1 cellular context compared by ENCODE assay signal in the genomic region with DNA sequence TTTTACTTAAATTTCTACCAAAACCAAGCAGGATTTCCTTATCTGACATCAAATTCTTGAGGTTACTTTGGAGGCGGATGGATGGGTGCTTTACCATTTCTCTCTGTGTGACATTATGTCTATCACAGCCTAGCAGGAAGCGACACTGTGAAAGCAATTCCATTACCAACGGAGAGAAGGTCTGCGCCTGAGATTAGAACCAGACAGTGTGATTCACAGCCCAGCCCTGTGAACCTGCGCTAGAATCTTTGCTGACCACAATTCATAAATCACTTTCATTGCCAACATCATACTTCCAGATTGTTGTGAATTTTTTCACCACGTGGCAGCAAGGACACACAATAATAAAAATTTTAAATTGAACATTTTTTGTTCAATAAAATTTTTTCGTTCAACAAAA.
TF ChIP-seq lines count a peak whose summit lies in the region.

No MANE protein-coding gene starts in this region.

TF ChIP-seq in K562, 482 proteins besides CTCF, POLR2A, EP300 and RAD21 (continued from another document and continues in another):
- TF ChIP-seq CHD4 (IDR thresholded peaks at IDR 0.05; ENCODE audit: insufficient read depth, insufficient replicate concordance, low read depth, low read length, poor library complexity, severe bottlenecking) (no peak), HNRNPUL1 (IDR thresholded peaks at IDR 0.05; ENCODE audit: low read length) (no peak), ADNP (tag; IDR thresholded peaks at IDR 0.05) (no peak), RFX1 (IDR thresholded peaks at IDR 0.05) (no peak), ILF3 (IDR thresholded peaks at IDR 0.05; ENCODE audit: borderline replicate concordance) (no peak), NFE2 (IDR thresholded peaks at IDR 0.05; ENCODE audit: low read depth) (peak; percentile 64), PHF21A (IDR thresholded peaks at IDR 0.05; ENCODE audit: borderline replicate concordance, low read depth) (peak; percentile 61; the same call in 1 of the 2 replicates), OTX1 (CRISPR knock-in tag; IDR thresholded peaks at IDR 0.05) (no peak), TEAD4 (IDR thresholded peaks at IDR 0.05; ENCODE audit: low read length) (peak; percentile 99), TEAD4 (CRISPR knock-in tag; IDR thresholded peaks at IDR 0.05; ENCODE audit: borderline replicate concordance) (no peak), ZNF551 (CRISPR knock-in tag; IDR thresholded peaks at IDR 0.05) (no peak), ZNF232 (CRISPR knock-in tag; IDR thresholded peaks at IDR 0.05) (no peak), TAF15 (IDR thresholded peaks at IDR 0.05; ENCODE audit: low read depth, low read length) (no peak), ZNF224 (CRISPR knock-in tag; IDR thresholded peaks at IDR 0.05) (no peak), PHB2 (IDR thresholded peaks at IDR 0.05; ENCODE audit: low read depth) (no peak), RBFOX2 (IDR thresholded peaks at IDR 0.05; ENCODE audit: low read depth, low read length) (no peak), ZNF766 (CRISPR knock-in tag; conservative IDR thresholded peaks at IDR 0.05) (peak; percentile 67), ZNF707 (CRISPR knock-in tag; conservative IDR thresholded peaks at IDR 0.05) (no peak), ILK (tag; IDR thresholded peaks at IDR 0.05; ENCODE audit: borderline replicate concordance, low read depth) (no peak), ZSCAN32 (CRISPR knock-in tag; IDR thresholded peaks at IDR 0.05) (no peak), ZNF217 (CRISPR knock-in tag; IDR thresholded peaks at IDR 0.05) (no peak), RHOXF2B (CRISPR knock-in tag; conservative IDR thresholded peaks at IDR 0.05) (no peak), KHSRP (IDR thresholded peaks at IDR 0.05) (no peak), ZNF165 (CRISPR knock-in tag; IDR thresholded peaks at IDR 0.05; ENCODE audit: borderline replicate concordance) (no peak), HDAC3 (IDR thresholded peaks at IDR 0.05; ENCODE audit: borderline replicate concordance, partially characterized antibody) (peak; percentile 93), PYGO2 (tag; IDR thresholded peaks at IDR 0.05) (no peak), MIER1 (IDR thresholded peaks at IDR 0.05; ENCODE audit: low read depth) (no peak), SIX5 (IDR thresholded peaks at IDR 0.05; ENCODE audit: borderline replicate concordance in 1 of 2, insufficient read depth in 1 of 2, low read depth in 1 of 2, low read length in 2 of 2) (no peak), ZNF77 (CRISPR knock-in tag; IDR thresholded peaks at IDR 0.05) (no peak), NFIC (IDR thresholded peaks at IDR 0.05) (peak; percentile 83), CHCHD3 (CRISPR knock-in tag; IDR thresholded peaks at IDR 0.05) (no peak), BCOR (IDR thresholded peaks at IDR 0.05) (peak; percentile 81; the same call in 1 of the 2 replicates), NFRKB (IDR thresholded peaks at IDR 0.05; ENCODE audit: low read depth) (no peak), RNF2 (IDR thresholded peaks at IDR 0.05) (peak; percentile 96), SIRT6 (IDR thresholded peaks at IDR 0.05; ENCODE audit: low read depth, low read length) (no peak), ZNF239 (CRISPR knock-in tag; IDR thresholded peaks at IDR 0.05) (no peak), STAG1 (CRISPR knock-in tag; IDR thresholded peaks at IDR 0.05; ENCODE audit: borderline replicate concordance) (no peak), ZSCAN29 (IDR thresholded peaks at IDR 0.05) (no peak), TBP (optimal IDR thresholded peaks at IDR 0.05; ENCODE audit: low read depth, low read length) (no peak), ZBTB1 (CRISPR knock-in tag; IDR thresholded peaks at IDR 0.05; ENCODE audit: borderline replicate concordance, low read depth) (no peak), ZNF586 (CRISPR knock-in tag; conservative IDR thresholded peaks at IDR 0.05) (no peak), SRSF9 (IDR thresholded peaks at IDR 0.05; ENCODE audit: borderline replicate concordance, low read depth, low read length) (no peak), HNRNPL (IDR thresholded peaks at IDR 0.05; ENCODE audit: low read depth, low read length) (no peak), ZNF184 (CRISPR knock-in tag; IDR thresholded peaks at IDR 0.05) (no peak), ZNF668 (CRISPR knock-in tag; IDR thresholded peaks at IDR 0.05) (no peak), ZNF347 (CRISPR knock-in tag; IDR thresholded peaks at IDR 0.05; ENCODE audit: low read depth) (no peak), BDP1 (IDR thresholded peaks at IDR 0.05; ENCODE audit: insufficient read depth, insufficient read length) (no peak), TBL1XR1 (IDR thresholded peaks at IDR 0.05; ENCODE audit: low read length in 2 of 2) (peak in 1 of 2 experiments; percentile 93; a peak in 2 of 4 replicates), CBX5 (IDR thresholded peaks at IDR 0.05; ENCODE audit: borderline replicate concordance, low read depth) (no peak)
- TF ChIP-seq, protein P1, sequence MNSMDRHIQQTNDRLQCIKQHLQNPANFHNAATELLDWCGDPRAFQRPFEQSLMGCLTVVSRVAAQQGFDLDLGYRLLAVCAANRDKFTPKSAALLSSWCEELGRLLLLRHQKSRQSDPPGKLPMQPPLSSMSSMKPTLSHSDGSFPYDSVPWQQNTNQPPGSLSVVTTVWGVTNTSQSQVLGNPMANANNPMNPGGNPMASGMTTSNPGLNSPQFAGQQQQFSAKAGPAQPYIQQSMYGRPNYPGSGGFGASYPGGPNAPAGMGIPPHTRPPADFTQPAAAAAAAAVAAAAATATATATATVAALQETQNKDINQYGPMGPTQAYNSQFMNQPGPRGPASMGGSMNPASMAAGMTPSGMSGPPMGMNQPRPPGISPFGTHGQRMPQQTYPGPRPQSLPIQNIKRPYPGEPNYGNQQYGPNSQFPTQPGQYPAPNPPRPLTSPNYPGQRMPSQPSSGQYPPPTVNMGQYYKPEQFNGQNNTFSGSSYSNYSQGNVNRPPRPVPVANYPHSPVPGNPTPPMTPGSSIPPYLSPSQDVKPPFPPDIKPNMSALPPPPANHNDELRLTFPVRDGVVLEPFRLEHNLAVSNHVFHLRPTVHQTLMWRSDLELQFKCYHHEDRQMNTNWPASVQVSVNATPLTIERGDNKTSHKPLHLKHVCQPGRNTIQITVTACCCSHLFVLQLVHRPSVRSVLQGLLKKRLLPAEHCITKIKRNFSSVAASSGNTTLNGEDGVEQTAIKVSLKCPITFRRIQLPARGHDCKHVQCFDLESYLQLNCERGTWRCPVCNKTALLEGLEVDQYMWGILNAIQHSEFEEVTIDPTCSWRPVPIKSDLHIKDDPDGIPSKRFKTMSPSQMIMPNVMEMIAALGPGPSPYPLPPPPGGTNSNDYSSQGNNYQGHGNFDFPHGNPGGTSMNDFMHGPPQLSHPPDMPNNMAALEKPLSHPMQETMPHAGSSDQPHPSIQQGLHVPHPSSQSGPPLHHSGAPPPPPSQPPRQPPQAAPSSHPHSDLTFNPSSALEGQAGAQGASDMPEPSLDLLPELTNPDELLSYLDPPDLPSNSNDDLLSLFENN (IDR thresholded peaks at IDR 0.05; ENCODE audit: low read depth in 2 of 2, low read length in 2 of 2): peak in 1 of 2 experiments; percentile 91; a peak in 2 of 4 replicates
- TF ChIP-seq, protein P2, sequence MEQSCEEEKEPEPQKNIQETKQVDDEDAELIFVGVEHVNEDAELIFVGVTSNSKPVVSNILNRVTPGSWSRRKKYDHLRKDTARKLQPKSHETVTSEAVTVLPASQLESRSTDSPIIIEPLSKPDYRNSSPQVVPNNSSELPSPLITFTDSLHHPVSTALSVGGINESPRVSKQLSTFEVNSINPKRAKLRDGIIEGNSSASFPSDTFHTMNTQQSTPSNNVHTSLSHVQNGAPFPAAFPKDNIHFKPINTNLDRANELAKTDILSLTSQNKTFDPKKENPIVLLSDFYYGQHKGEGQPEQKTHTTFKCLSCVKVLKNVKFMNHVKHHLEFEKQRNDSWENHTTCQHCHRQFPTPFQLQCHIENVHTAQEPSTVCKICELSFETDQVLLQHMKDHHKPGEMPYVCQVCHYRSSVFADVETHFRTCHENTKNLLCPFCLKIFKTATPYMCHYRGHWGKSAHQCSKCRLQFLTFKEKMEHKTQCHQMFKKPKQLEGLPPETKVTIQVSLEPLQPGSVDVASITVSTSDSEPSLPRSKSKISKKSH (CRISPR knock-in tag; IDR thresholded peaks at IDR 0.05): no peak
- TF ChIP-seq, protein P3, sequence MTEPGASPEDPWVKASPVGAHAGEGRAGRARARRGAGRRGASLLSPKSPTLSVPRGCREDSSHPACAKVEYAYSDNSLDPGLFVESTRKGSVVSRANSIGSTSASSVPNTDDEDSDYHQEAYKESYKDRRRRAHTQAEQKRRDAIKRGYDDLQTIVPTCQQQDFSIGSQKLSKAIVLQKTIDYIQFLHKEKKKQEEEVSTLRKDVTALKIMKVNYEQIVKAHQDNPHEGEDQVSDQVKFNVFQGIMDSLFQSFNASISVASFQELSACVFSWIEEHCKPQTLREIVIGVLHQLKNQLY (CRISPR knock-in tag; conservative IDR thresholded peaks at IDR 0.05): no peak
- TF ChIP-seq, protein P4, sequence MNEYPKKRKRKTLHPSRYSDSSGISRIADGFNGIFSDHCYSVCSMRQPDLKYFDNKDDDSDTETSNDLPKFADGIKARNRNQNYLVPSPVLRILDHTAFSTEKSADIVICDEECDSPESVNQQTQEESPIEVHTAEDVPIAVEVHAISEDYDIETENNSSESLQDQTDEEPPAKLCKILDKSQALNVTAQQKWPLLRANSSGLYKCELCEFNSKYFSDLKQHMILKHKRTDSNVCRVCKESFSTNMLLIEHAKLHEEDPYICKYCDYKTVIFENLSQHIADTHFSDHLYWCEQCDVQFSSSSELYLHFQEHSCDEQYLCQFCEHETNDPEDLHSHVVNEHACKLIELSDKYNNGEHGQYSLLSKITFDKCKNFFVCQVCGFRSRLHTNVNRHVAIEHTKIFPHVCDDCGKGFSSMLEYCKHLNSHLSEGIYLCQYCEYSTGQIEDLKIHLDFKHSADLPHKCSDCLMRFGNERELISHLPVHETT (CRISPR knock-in tag; conservative IDR thresholded peaks at IDR 0.05 in 1 of 2, IDR thresholded peaks at IDR 0.05 in 1 of 2): peak in 1 of 2 experiments; percentile 68; a peak in 1 of 4 replicates
- TF ChIP-seq, protein P5, sequence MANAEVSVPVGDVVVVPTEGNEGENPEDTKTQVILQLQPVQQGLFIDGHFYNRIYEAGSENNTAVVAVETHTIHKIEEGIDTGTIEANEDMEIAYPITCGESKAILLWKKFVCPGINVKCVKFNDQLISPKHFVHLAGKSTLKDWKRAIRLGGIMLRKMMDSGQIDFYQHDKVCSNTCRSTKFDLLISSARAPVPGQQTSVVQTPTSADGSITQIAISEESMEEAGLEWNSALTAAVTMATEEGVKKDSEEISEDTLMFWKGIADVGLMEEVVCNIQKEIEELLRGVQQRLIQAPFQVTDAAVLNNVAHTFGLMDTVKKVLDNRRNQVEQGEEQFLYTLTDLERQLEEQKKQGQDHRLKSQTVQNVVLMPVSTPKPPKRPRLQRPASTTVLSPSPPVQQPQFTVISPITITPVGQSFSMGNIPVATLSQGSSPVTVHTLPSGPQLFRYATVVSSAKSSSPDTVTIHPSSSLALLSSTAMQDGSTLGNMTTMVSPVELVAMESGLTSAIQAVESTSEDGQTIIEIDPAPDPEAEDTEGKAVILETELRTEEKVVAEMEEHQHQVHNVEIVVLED (CRISPR knock-in tag; IDR thresholded peaks at IDR 0.05): no peak
- TF ChIP-seq, protein P6, sequence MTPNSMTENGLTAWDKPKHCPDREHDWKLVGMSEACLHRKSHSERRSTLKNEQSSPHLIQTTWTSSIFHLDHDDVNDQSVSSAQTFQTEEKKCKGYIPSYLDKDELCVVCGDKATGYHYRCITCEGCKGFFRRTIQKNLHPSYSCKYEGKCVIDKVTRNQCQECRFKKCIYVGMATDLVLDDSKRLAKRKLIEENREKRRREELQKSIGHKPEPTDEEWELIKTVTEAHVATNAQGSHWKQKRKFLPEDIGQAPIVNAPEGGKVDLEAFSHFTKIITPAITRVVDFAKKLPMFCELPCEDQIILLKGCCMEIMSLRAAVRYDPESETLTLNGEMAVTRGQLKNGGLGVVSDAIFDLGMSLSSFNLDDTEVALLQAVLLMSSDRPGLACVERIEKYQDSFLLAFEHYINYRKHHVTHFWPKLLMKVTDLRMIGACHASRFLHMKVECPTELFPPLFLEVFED (CRISPR knock-in tag; conservative IDR thresholded peaks at IDR 0.05): no peak
- TF ChIP-seq, protein P7, sequence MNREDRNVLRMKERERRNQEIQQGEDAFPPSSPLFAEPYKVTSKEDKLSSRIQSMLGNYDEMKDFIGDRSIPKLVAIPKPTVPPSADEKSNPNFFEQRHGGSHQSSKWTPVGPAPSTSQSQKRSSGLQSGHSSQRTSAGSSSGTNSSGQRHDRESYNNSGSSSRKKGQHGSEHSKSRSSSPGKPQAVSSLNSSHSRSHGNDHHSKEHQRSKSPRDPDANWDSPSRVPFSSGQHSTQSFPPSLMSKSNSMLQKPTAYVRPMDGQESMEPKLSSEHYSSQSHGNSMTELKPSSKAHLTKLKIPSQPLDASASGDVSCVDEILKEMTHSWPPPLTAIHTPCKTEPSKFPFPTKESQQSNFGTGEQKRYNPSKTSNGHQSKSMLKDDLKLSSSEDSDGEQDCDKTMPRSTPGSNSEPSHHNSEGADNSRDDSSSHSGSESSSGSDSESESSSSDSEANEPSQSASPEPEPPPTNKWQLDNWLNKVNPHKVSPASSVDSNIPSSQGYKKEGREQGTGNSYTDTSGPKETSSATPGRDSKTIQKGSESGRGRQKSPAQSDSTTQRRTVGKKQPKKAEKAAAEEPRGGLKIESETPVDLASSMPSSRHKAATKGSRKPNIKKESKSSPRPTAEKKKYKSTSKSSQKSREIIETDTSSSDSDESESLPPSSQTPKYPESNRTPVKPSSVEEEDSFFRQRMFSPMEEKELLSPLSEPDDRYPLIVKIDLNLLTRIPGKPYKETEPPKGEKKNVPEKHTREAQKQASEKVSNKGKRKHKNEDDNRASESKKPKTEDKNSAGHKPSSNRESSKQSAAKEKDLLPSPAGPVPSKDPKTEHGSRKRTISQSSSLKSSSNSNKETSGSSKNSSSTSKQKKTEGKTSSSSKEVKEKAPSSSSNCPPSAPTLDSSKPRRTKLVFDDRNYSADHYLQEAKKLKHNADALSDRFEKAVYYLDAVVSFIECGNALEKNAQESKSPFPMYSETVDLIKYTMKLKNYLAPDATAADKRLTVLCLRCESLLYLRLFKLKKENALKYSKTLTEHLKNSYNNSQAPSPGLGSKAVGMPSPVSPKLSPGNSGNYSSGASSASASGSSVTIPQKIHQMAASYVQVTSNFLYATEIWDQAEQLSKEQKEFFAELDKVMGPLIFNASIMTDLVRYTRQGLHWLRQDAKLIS (CRISPR knock-in tag; IDR thresholded peaks at IDR 0.05): no peak
- TF ChIP-seq, protein P8, sequence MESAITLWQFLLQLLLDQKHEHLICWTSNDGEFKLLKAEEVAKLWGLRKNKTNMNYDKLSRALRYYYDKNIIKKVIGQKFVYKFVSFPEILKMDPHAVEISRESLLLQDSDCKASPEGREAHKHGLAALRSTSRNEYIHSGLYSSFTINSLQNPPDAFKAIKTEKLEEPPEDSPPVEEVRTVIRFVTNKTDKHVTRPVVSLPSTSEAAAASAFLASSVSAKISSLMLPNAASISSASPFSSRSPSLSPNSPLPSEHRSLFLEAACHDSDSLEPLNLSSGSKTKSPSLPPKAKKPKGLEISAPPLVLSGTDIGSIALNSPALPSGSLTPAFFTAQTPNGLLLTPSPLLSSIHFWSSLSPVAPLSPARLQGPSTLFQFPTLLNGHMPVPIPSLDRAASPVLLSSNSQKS (CRISPR knock-in tag; IDR thresholded peaks at IDR 0.05): no peak
